In genomic region chr16:53220585-53220984, GRCh38 we compare ENCODE assay signal across 9 cellular contexts.
DNase-seq lines count a peak whose midpoint lies in the region; ATAC-seq, FAIRE-seq and TF ChIP-seq lines count a peak whose summit lies in the region.
"Had no signal": no experiment of that assay in that cellular context is flagged by ENCODE, and none has a peak within 500 bp of the region (broad histone marks: within the 10 kb centered on the region; RNA-seq: fewer than 3 reads in every experiment).

No MANE protein-coding gene starts in this region.

- H2AFZ ChIP-seq in K562 (ENCODE audit: low read depth, low read length) = no peak overlapping the region

- peaks cover 7 to 38% of the 10 kb centered on the region in 2 experiments for H3K4me1 ChIP-seq in K562 (replicated peaks in 1 of 2; ENCODE audit: control insufficient read depth in 2 of 2, insufficient read depth in 2 of 2, low read length in 2 of 2)
- H3K4me1 ChIP-seq in right lobe of liver = peaks cover 0 to 5% (median 2%) of the 10 kb centered on the region in 4 donors

- no peaks in the 10 kb centered on the region for H3K36me3 Mint-ChIP-seq in activated naive CD4-positive, alpha-beta T cell treated with anti-CD3 and anti-CD28 coated beads, Interleukin-2, amount 50 U/mL, for 72 hours

- H3K79me2 ChIP-seq in K562 (ENCODE audit: control insufficient read depth, insufficient read depth, low read length) = peaks cover 98% of the 10 kb centered on the region

- no peak overlapping the region; the same call in 2 of the 3 replicates for H3K27ac ChIP-seq in K562 (ENCODE audit: extremely low read depth, low read depth, low read length)
- peak overlapping the region in 2 of 3 donors; percentile 19 to 21 for H3K27ac ChIP-seq in right lobe of liver

- peak; percentile 45 for DNase-seq in AG10803 (ENCODE audit: low read depth)
- peak; percentile 13 for DNase-seq in H7
- DNase-seq in K562 (ENCODE audit: extremely low read depth in 1 of 4, low spot score in 3 of 4) = peak in 3 of 4 experiments; percentile 20 to 57 (median 33)
- DNase-seq in right lobe of liver = no peak
- no peak for DNase-seq in activated CD4-positive, alpha-beta T cell treated with anti-CD3 and anti-CD28 coated beads for 1 hour
- no peak for DNase-seq in stimulated activated naive CD8-positive, alpha-beta T cell treated with anti-CD3 and anti-CD28 coated beads, Interleukin-15, Interleukin-2, amounts not matched to agents 100 U/mL and 50 U/mL, for 24 hours
- DNase-seq in activated naive CD4-positive, alpha-beta T cell treated with anti-CD3 and anti-CD28 coated beads, Interleukin-2, amount 50 U/mL, for 72 hours (ENCODE audit: low spot score in 2 of 2) = no peak

- no peak overlapping the region for H3K4me2 ChIP-seq in K562 (ENCODE audit: insufficient read depth, low read length)

- peak; percentile 40 to 73 for TF ChIP-seq RAD21 in K562 (CRISPR knock-in tag; conservative IDR thresholded peaks at IDR 0.05 in 1 of 2, IDR thresholded peaks at IDR 0.05 in 1 of 2)

- no peaks in the 10 kb centered on the region for H3K9me3 ChIP-seq in K562 (replicated peaks; ENCODE audit: control insufficient read depth, insufficient read depth, low read depth, low read length)
- H3K9me3 ChIP-seq in right lobe of liver = no peaks in the 10 kb centered on the region

- H3K36me3 ChIP-seq in H7 (replicated peaks; ENCODE audit: control insufficient read depth, insufficient read depth, low read length) = no peaks in the 10 kb centered on the region; the same call in 1 of the 2 replicates
- H3K36me3 ChIP-seq in K562 (ENCODE audit: control insufficient read depth, insufficient read depth, low read length) = peaks cover 36% of the 10 kb centered on the region; the same call in 2 of the 3 replicates
- H3K36me3 ChIP-seq in right lobe of liver = peaks cover 0 to 7% (median under 1%) of the 10 kb centered on the region in 4 donors

- in situ Hi-C loops in K562 (cut with MboI) = no loop called here

- no peaks in the 10 kb centered on the region for H3K9me1 ChIP-seq in K562 (ENCODE audit: control insufficient read depth, insufficient read depth, low read length)

- H3K4me3 ChIP-seq in AG10803 (ENCODE audit: low read length) (no peak overlapping the region), H7 (ENCODE audit: insufficient read depth, low read depth, low read length) (no peak overlapping the region), K562 (no peak overlapping the region), right lobe of liver (no peak overlapping the region)

- TF ChIP-seq EP300 in K562 (IDR thresholded peaks at IDR 0.05; ENCODE audit: low read length) = no peak

- peak; percentile 44 for FAIRE-seq in K562 (lab: Jason Lieb, UNC)

- WGBS in K562 (ENCODE audit: insufficient coverage, low coverage, missing lambda C conversion rate) = 84% methylated on average over 2 of the region's 2 CpGs
- 81% methylated on average over 2 of the region's 2 CpGs for WGBS in right lobe of liver (ENCODE audit: insufficient coverage, low coverage, low lambda C conversion rate, missing lambda C conversion rate)

- intact Hi-C loops in K562 (cut with micrococcal nuclease) = loop anchor here (2.0 to 5.0 kb wide), 2 partner anchors 90 to 163 kb away; no protein-coding TSS in a partner anchor
- intact Hi-C loops in right lobe of liver (cut with DNase I) = no loop called here

- H4K20me1 ChIP-seq in K562 (replicated peaks; ENCODE audit: control insufficient read depth, insufficient read depth, low read length) = no peaks in the 10 kb centered on the region

- ATAC-seq in K562 (peak; percentile 81), right lobe of liver (peak in 3 of 4 donors; percentile 29 to 49 (median 39)), GM19467 (IDR thresholded peaks at IDR 0.05; ENCODE audit: unreplicated experiment) (no peak)
- no peak for ATAC-seq in stimulated activated naive CD8-positive, alpha-beta T cell treated with anti-CD3 and anti-CD28 coated beads, Interleukin-15, Interleukin-2, amounts not matched to agents 100 U/mL and 50 U/mL, for 24 hours
- ATAC-seq in activated naive CD4-positive, alpha-beta T cell treated with anti-CD3 and anti-CD28 coated beads, Interleukin-2, amount 50 U/mL, for 72 hours = no peak

- TF ChIP-seq CTCF in AG10803 (conservative IDR thresholded peaks at IDR 0.05; ENCODE audit: low read length) (peak; percentile 46), K562 (IDR thresholded peaks at IDR 0.05 in 2 of 3, conservative IDR thresholded peaks at IDR 0.05 in 1 of 3; ENCODE audit: insufficient read depth in 2 of 3, low read depth in 1 of 3, low read length in 3 of 3) (peak; percentile 42 to 56 (median 51); a peak in 3 of 6 replicates), right lobe of liver (IDR thresholded peaks at IDR 0.05) (peak in 3 of 4 donors; percentile 14 to 18 (median 17))

- TF ChIP-seq POLR2A in K562 (conservative IDR thresholded peaks at IDR 0.05) = no peak
- TF ChIP-seq POLR2A in right lobe of liver (IDR thresholded peaks at IDR 0.05) = no peak

- CTCF ChIA-PET in K562 (lab: Yijun Ruan, JAX; ENCODE audit: low intra/inter-chr PET ratio) = interaction anchor here (0.6 kb wide), 2 partner anchors 90 to 91 kb away, joined by 3 to 5 read pairs; no protein-coding TSS in a partner anchor

- H3K27ac Mint-ChIP-seq in activated naive CD4-positive, alpha-beta T cell treated with anti-CD3 and anti-CD28 coated beads, Interleukin-2, amount 50 U/mL, for 72 hours = no peak overlapping the region
- H3K27ac Mint-ChIP-seq: dendritic cell treated with granulocyte-macrophage colony-stimulating factor and Interleukin-4, amounts not matched to agents 40 ng/mL and 50 ng/mL, for 4 days had no signal

- H3K27me3 ChIP-seq in H7 (ENCODE audit: control insufficient read depth, insufficient read depth, low read length) = no peaks in the 10 kb centered on the region
- H3K27me3 ChIP-seq in K562 (ENCODE audit: control insufficient read depth in 2 of 2, insufficient read depth in 2 of 2, low read length in 2 of 2) = no peaks in the 10 kb centered on the region
- no peaks in the 10 kb centered on the region for H3K27me3 ChIP-seq in right lobe of liver

- no peaks in the 10 kb centered on the region for H3K9me3 Mint-ChIP-seq in activated naive CD4-positive, alpha-beta T cell treated with anti-CD3 and anti-CD28 coated beads, Interleukin-2, amount 50 U/mL, for 72 hours
- H3K9me3 Mint-ChIP-seq: dendritic cell treated with granulocyte-macrophage colony-stimulating factor and Interleukin-4, amounts not matched to agents 40 ng/mL and 50 ng/mL, for 4 days had no signal

- POLR2A ChIA-PET in K562 (lab: Yijun Ruan, JAX) = interaction anchor here (0.6 to 1.7 kb wide), 2 partner anchors 133 to 166 kb away, joined by 3 to 4 read pairs; partner anchors contain the start of gene CHD9

- BruUV-seq in K562 (replicated peaks; lab: Mats Ljungman, UMichigan) = no TSS peak

- 0 out of 4 replicates have a peak overlapping the region, but pooled peaks of 1 of the 2 experiments have one; percentile 29 for H3K9ac ChIP-seq in K562 (ENCODE audit: insufficient read depth in 1 of 2, low read depth in 2 of 2, low read length in 2 of 2)

TF ChIP-seq in K562, 482 proteins besides CTCF, POLR2A, EP300 and RAD21:
- TF ChIP-seq ZBTB34 (CRISPR knock-in tag; IDR thresholded peaks at IDR 0.05) (no peak), SMAD4 (CRISPR knock-in tag; conservative IDR thresholded peaks at IDR 0.05) (0 out of 2 replicates have a peak, but pooled peaks have one; percentile 24), CC2D1A (IDR thresholded peaks at IDR 0.05) (0 out of 2 replicates have a peak, but pooled peaks have one; percentile 13), EWSR1 (IDR thresholded peaks at IDR 0.05; ENCODE audit: borderline replicate concordance, low read depth, partially characterized antibody) (no peak), CREM (IDR thresholded peaks at IDR 0.05; ENCODE audit: low read depth) (peak; percentile 12; the same call in 1 of the 2 replicates)
- TF ChIP-seq, protein P1, sequence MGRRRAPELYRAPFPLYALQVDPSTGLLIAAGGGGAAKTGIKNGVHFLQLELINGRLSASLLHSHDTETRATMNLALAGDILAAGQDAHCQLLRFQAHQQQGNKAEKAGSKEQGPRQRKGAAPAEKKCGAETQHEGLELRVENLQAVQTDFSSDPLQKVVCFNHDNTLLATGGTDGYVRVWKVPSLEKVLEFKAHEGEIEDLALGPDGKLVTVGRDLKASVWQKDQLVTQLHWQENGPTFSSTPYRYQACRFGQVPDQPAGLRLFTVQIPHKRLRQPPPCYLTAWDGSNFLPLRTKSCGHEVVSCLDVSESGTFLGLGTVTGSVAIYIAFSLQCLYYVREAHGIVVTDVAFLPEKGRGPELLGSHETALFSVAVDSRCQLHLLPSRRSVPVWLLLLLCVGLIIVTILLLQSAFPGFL (CRISPR knock-in tag; IDR thresholded peaks at IDR 0.05) = 0 out of 2 replicates have a peak, but pooled peaks have one; percentile 27
- TF ChIP-seq, protein P2, sequence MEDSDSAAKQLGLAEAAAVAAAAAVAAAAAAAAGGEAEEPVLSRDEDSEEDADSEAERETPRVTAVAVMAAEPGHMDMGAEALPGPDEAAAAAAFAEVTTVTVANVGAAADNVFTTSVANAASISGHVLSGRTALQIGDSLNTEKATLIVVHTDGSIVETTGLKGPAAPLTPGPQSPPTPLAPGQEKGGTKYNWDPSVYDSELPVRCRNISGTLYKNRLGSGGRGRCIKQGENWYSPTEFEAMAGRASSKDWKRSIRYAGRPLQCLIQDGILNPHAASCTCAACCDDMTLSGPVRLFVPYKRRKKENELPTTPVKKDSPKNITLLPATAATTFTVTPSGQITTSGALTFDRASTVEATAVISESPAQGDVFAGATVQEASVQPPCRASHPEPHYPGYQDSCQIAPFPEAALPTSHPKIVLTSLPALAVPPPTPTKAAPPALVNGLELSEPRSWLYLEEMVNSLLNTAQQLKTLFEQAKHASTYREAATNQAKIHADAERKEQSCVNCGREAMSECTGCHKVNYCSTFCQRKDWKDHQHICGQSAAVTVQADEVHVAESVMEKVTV (CRISPR knock-in tag; IDR thresholded peaks at IDR 0.05) = peak; percentile 11; the same call in 1 of the 2 replicates
TF ChIP-seq in K562: peak in this region for 5.

Comparison
In these comparisons a context has a peak if more than half of its experiments do, and no peak if none do; other contexts are left out.
1. DNase-seq: peak in AG10803 (single experiment), H7 (single experiment) and K562 (3 of 4); none in right lobe of liver (0 of 3), activated CD4-positive, alpha-beta T cell treated with anti-CD3 and anti-CD28 coated beads for 1 hour (single experiment), stimulated activated naive CD8-positive, alpha-beta T cell treated with anti-CD3 and anti-CD28 coated beads, Interleukin-15, Interleukin-2, amounts not matched to agents 100 U/mL and 50 U/mL, for 24 hours (single experiment) and activated naive CD4-positive, alpha-beta T cell treated with anti-CD3 and anti-CD28 coated beads, Interleukin-2, amount 50 U/mL, for 72 hours (0 of 2).
2. ATAC-seq: peak in K562 (single experiment) and right lobe of liver (3 of 4); none in stimulated activated naive CD8-positive, alpha-beta T cell treated with anti-CD3 and anti-CD28 coated beads, Interleukin-15, Interleukin-2, amounts not matched to agents 100 U/mL and 50 U/mL, for 24 hours (single experiment), GM19467 (single experiment) and activated naive CD4-positive, alpha-beta T cell treated with anti-CD3 and anti-CD28 coated beads, Interleukin-2, amount 50 U/mL, for 72 hours (0 of 2).
3. Peak in every context shown above with its lines, with median percentiles within 50 percentile points of each other: CTCF ChIP-seq.